ENCODE assay signal across 22 cellular contexts in the genomic region with DNA sequence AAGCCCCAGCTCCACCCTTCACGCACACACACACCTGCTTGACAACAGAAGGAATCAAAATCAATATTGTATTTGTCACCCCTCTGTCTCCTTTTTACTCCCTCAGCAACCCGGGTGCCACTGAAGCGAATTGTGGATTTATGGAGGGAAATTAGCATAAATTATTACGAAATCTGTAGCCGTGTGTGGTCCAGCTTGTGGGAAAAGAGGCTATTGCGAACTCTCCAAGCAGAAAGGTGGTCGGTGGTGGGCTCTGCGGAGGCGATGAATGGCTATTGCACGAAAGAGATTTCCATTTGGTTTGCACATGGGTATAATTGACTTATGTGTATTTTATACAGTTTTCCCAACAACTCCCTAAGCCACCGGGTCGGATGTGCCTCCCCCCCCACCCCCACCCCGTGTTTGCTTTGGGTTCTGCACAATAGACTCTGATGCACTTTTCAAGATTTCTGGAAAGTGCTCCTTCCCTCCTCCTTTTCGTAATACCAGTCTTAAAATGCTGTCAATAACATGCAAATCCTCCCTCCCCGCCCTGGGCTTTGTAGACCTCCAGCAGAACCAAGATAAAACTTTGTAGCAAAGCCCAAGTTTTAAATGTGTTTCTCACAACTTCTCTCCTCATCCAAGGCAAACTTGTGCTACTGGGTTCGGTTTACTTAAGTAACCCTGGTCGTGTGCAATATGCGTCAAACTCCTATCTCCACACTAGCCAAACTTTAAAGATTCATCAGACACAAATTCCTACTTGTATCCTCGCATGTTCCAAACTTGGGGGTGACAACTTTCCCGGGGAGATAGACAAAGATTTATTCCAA. TPM values are rescaled to one million over a fixed set of nuclear protein-coding genes. Genes with fewer than 3 reads are reported as not detected.
A peak's percentile ranks its signal among the peaks of the same experiment; 100 is the strongest.
DNase-seq lines count a peak whose midpoint lies in the region; ATAC-seq and TF ChIP-seq lines count a peak whose summit lies in the region.
"Had no signal": no experiment of that assay in that cellular context is flagged by ENCODE, and none has a peak within 500 bp of the region (broad histone marks: within the 10 kb centered on the region; RNA-seq: fewer than 3 reads in every experiment).

No MANE protein-coding gene starts in this region.

- ATAC-seq in SK-N-SH treated with all-trans-retinoic acid at 6 μM for 48 hours: no peak
- no peak for ATAC-seq in activated naive CD8-positive, alpha-beta T cell treated with anti-CD3 and anti-CD28 coated beads, Interleukin-2, amount 50 U/mL, for 24 hours
- no peak for ATAC-seq in GM19395 (IDR thresholded peaks at IDR 0.05; ENCODE audit: unreplicated experiment)
- ATAC-seq in HG03342 (IDR thresholded peaks at IDR 0.05; ENCODE audit: unreplicated experiment): no peak
- ATAC-seq in HG02678 (IDR thresholded peaks at IDR 0.05; ENCODE audit: unreplicated experiment): no peak
- ATAC-seq: left lung; stimulated activated effector memory CD8-positive, alpha-beta T cell treated with anti-CD3 and anti-CD28 coated beads, Interleukin-12 subunit alpha, Interleukin-12 subunit beta, amount 100 ng/mL, for 72 hours had no signal

- no peaks in the 10 kb centered on the region; a peak in 1 of 4 replicates for H3K4me1 ChIP-seq in SK-N-SH (ENCODE audit: control insufficient read depth in 1 of 2, insufficient read depth in 2 of 2, low read depth in 1 of 2, low read length in 1 of 2)
- H3K4me1 ChIP-seq in ES-I3 (ENCODE audit: insufficient read depth, low read length): peaks cover 32% of the 10 kb centered on the region

- H3K4me3 ChIP-seq in SK-N-SH (ENCODE audit: low read depth in 2 of 2, low read length in 1 of 2): no peak overlapping the region
- H3K4me3 ChIP-seq: colonic mucosa, left lung, sigmoid colon, uterus had no signal

- TF ChIP-seq EP300 in SK-N-SH (IDR thresholded peaks at IDR 0.05; ENCODE audit: borderline replicate concordance in 1 of 2, low read depth in 1 of 2, low read length in 1 of 2): no peak

- TF ChIP-seq RAD21 in SK-N-SH (IDR thresholded peaks at IDR 0.05; ENCODE audit: low read length): no peak

- peaks cover 47% of the 10 kb centered on the region for H3K4me1 Mint-ChIP-seq in activated naive CD8-positive, alpha-beta T cell treated with anti-CD3 and anti-CD28 coated beads, Interleukin-2, amount 50 U/mL, for 24 hours
- H3K4me1 Mint-ChIP-seq in nephron: peaks cover 22% of the 10 kb centered on the region

- H4K20me1 ChIP-seq in SK-N-SH (ENCODE audit: insufficient read depth): no peaks in the 10 kb centered on the region

- 6% methylated on average over 20 of the region's 20 CpGs for WGBS in SK-N-SH (ENCODE audit: low lambda C conversion rate)

- no peaks in the 10 kb centered on the region for H3K9me2 ChIP-seq in SK-N-SH

- H3K27ac ChIP-seq in SK-N-SH (ENCODE audit: low read depth in 2 of 2, low read length in 1 of 2): no peak overlapping the region
- H3K27ac ChIP-seq: colonic mucosa, left lung, neutrophil, sigmoid colon, uterus had no signal

- peak overlapping the region; percentile 48 for H3K27ac Mint-ChIP-seq in activated naive CD8-positive, alpha-beta T cell treated with anti-CD3 and anti-CD28 coated beads, Interleukin-2, amount 50 U/mL, for 24 hours
- no peak overlapping the region for H3K27ac Mint-ChIP-seq in nephron
- H3K27ac Mint-ChIP-seq: activated T-cell treated with anti-CD3 and anti-CD28 coated beads, Interleukin-2, amount 50 U/mL, for 24 hours had no signal

- CTCF ChIA-PET in SK-N-SH (lab: Yijun Ruan, JAX): no interaction called here

- H3K9ac ChIP-seq in SK-N-SH (no peak overlapping the region), ES-I3 (ENCODE audit: low read depth, low read length) (peak overlapping the region; percentile 44; the same call in 1 of the 2 replicates)

- POLR2A ChIA-PET in SK-N-SH (lab: Yijun Ruan, JAX): no interaction called here

- H3K27me3 ChIP-seq in SK-N-SH (ENCODE audit: insufficient read depth): peaks cover 100% of the 10 kb centered on the region

- no peak overlapping the region for H3K4me3 Mint-ChIP-seq in activated naive CD8-positive, alpha-beta T cell treated with anti-CD3 and anti-CD28 coated beads, Interleukin-2, amount 50 U/mL, for 24 hours
- H3K4me3 Mint-ChIP-seq in nephron: peak overlapping the region in 2 of 3 experiments; percentile 41 to 44
- H3K4me3 Mint-ChIP-seq: activated T-cell treated with anti-CD3 and anti-CD28 coated beads, Interleukin-2, amount 50 U/mL, for 24 hours; stimulated activated effector memory CD8-positive, alpha-beta T cell treated with anti-CD3 and anti-CD28 coated beads, Interleukin-12 subunit alpha, Interleukin-12 subunit beta, amount 100 ng/mL, for 72 hours had no signal

- H3K27me3 Mint-ChIP-seq in activated naive CD8-positive, alpha-beta T cell treated with anti-CD3 and anti-CD28 coated beads, Interleukin-2, amount 50 U/mL, for 24 hours: peaks cover 93% of the 10 kb centered on the region
- H3K27me3 Mint-ChIP-seq in nephron (ENCODE audit: low read depth): peaks cover 100% of the 10 kb centered on the region

- DNase-seq in SK-N-SH: peak; percentile 8
- no peak for DNase-seq in activated naive CD8-positive, alpha-beta T cell treated with anti-CD3 and anti-CD28 coated beads, Interleukin-2, amount 50 U/mL, for 24 hours
- DNase-seq: activated CD4-positive, CD25-positive, alpha-beta regulatory T cell; anterior cingulate cortex; colonic mucosa; erythroblast; head of caudate nucleus; left lung; NCI-H1048; NCI-H226; sigmoid colon; uterus had no signal

- no peak overlapping the region for H2AFZ ChIP-seq in SK-N-SH (ENCODE audit: low read depth)

- peaks cover 8% of the 10 kb centered on the region for H3K36me3 Mint-ChIP-seq in activated naive CD8-positive, alpha-beta T cell treated with anti-CD3 and anti-CD28 coated beads, Interleukin-2, amount 50 U/mL, for 24 hours (ENCODE audit: low read depth)
- no peaks in the 10 kb centered on the region for H3K36me3 Mint-ChIP-seq in nephron (ENCODE audit: low read depth)

- H3K4me2 ChIP-seq in SK-N-SH: no peak overlapping the region

- H3K79me2 ChIP-seq in SK-N-SH (ENCODE audit: insufficient read depth): no peaks in the 10 kb centered on the region

- H3K9me3 ChIP-seq in SK-N-SH (no peaks in the 10 kb centered on the region), ES-I3 (ENCODE audit: control insufficient read depth, insufficient read depth, low read length) (no peaks in the 10 kb centered on the region)
- H3K9me3 ChIP-seq: colonic mucosa, left lung, neutrophil, sigmoid colon, uterus had no signal

- H3F3A ChIP-seq in SK-N-SH (replicated peaks; ENCODE audit: insufficient read depth): no peaks in the 10 kb centered on the region

- H3K36me3 ChIP-seq in SK-N-SH (replicated peaks in 1 of 2; ENCODE audit: control insufficient read depth in 1 of 2, insufficient read depth in 2 of 2, low read length in 1 of 2) (no peaks in the 10 kb centered on the region), ES-I3 (ENCODE audit: insufficient read depth, low read length) (no peaks in the 10 kb centered on the region)
- H3K36me3 ChIP-seq: colonic mucosa, left lung, neutrophil, sigmoid colon, uterus had no signal

- peaks cover 4% of the 10 kb centered on the region for H3K9me3 Mint-ChIP-seq in activated naive CD8-positive, alpha-beta T cell treated with anti-CD3 and anti-CD28 coated beads, Interleukin-2, amount 50 U/mL, for 24 hours
- no peaks in the 10 kb centered on the region for H3K9me3 Mint-ChIP-seq in nephron
- H3K9me3 Mint-ChIP-seq: activated T-cell treated with anti-CD3 and anti-CD28 coated beads, Interleukin-2, amount 50 U/mL, for 24 hours had no signal

- TF ChIP-seq CTCF in SK-N-SH (IDR thresholded peaks at IDR 0.05): no peak
- TF ChIP-seq CTCF in nephron (IDR thresholded peaks at IDR 0.05; ENCODE audit: unreplicated experiment in 3 of 3): no peak

TF ChIP-seq in SK-N-SH, 30 proteins besides CTCF, POLR2A, EP300 and RAD21 (continues in another document):
- TF ChIP-seq IRF3 (IDR thresholded peaks at IDR 0.05; ENCODE audit: low read depth, low read length) (no peak), JUND (IDR thresholded peaks at IDR 0.05) (no peak), RCOR1 (IDR thresholded peaks at IDR 0.05; ENCODE audit: low read length) (no peak), MEF2A (IDR thresholded peaks at IDR 0.05; ENCODE audit: borderline replicate concordance, low read depth) (no peak), SIN3A (IDR thresholded peaks at IDR 0.05; ENCODE audit: borderline replicate concordance, low read depth, low read length) (no peak), NRF1 (IDR thresholded peaks at IDR 0.05; ENCODE audit: low read depth, low read length) (no peak), EZH2phosphoT487 (IDR thresholded peaks at IDR 0.05; ENCODE audit: borderline replicate concordance, low read depth) (no peak), TCF12 (IDR thresholded peaks at IDR 0.05) (no peak)

TF ChIP-seq in SK-N-SH treated with all-trans-retinoic acid at 6 μM for 48 hours, 23 proteins besides CTCF, POLR2A, EP300 and RAD21 (continues in another document):
- TF ChIP-seq RARB (CRISPR knock-in tag; IDR thresholded peaks at IDR 0.05) (no peak), GLIS3 (CRISPR knock-in tag; IDR thresholded peaks at IDR 0.05) (no peak), CSDC2 (CRISPR knock-in tag; IDR thresholded peaks at IDR 0.05) (no peak), TSHZ2 (CRISPR knock-in tag; IDR thresholded peaks at IDR 0.05) (no peak), ESRRG (CRISPR knock-in tag; IDR thresholded peaks at IDR 0.05) (no peak)

RNA-seq across cellular contexts. Expression of gene FOXB1, which starts 3.1 kb away (rescaled TPM):
- not detected in 2 replicates for polyA plus RNA-seq in SK-N-SH (2012; rRNA removed)
- not detected in 2 replicates for polyA plus RNA-seq in SK-N-SH (2012; cell fraction: cytosol; rRNA removed)
- polyA plus RNA-seq in SK-N-SH (2012; cell fraction: nucleus; rRNA removed): not detected in 2 replicates
- polyA plus RNA-seq: AG04450 had no signal
